19 cellular contexts compared by ENCODE assay signal in genomic region chr2:150620860-150621259, GRCh38.
DNase-seq lines count a peak whose midpoint lies in the region; ATAC-seq, FAIRE-seq and TF ChIP-seq lines count a peak whose summit lies in the region.
"Had no signal": no experiment of that assay in that cellular context is flagged by ENCODE, and none has a peak within 500 bp of the region (broad histone marks: within the 10 kb centered on the region; RNA-seq: fewer than 3 reads in every experiment).

No MANE protein-coding gene starts in this region.

- TF ChIP-seq EP300 in A549 (IDR thresholded peaks at IDR 0.05) = peak in 1 of 2 experiments; percentile 20; a peak in 2 of 5 replicates

- no peak for TF ChIP-seq CTCF in A549 (IDR thresholded peaks at IDR 0.05)
- no peak for TF ChIP-seq CTCF in PC-3 (conservative IDR thresholded peaks at IDR 0.05; ENCODE audit: low read depth, low read length)

- H3F3A ChIP-seq in PC-3 (ENCODE audit: low read length, unreplicated experiment) = peaks cover 20% of the 10 kb centered on the region

- H2BK12ac ChIP-seq in trophoblast cell (ENCODE audit: low read length) = peak overlapping the region; percentile 100

- H3K9me2 ChIP-seq in PC-3 (replicated peaks; ENCODE audit: low read length) = no peaks in the 10 kb centered on the region

- H3K23ac ChIP-seq in trophoblast cell (ENCODE audit: low read length) = no peak overlapping the region

- peak overlapping the region; percentile 1 for H3K4ac ChIP-seq in trophoblast cell (ENCODE audit: low read depth, low read length)

- H2AK5ac ChIP-seq in trophoblast cell (ENCODE audit: low read length) = peak overlapping the region; percentile 49

- no peaks in the 10 kb centered on the region for H3K9me3 Mint-ChIP-seq in activated T-cell treated with anti-CD3 and anti-CD28 coated beads, Interleukin-2, amount 50 U/mL, for 24 hours
- H3K9me3 Mint-ChIP-seq in activated CD4-positive, alpha-beta memory T cell treated with anti-CD3 and anti-CD28 coated beads for 36 hours = no peaks in the 10 kb centered on the region
- H3K9me3 Mint-ChIP-seq: central memory CD8-positive, alpha-beta T cell had no signal

- no peaks in the 10 kb centered on the region for H3K36me3 Mint-ChIP-seq in activated T-cell treated with anti-CD3 and anti-CD28 coated beads, Interleukin-2, amount 50 U/mL, for 24 hours (ENCODE audit: low read depth)
- H3K36me3 Mint-ChIP-seq in activated CD4-positive, alpha-beta memory T cell treated with anti-CD3 and anti-CD28 coated beads for 36 hours = no peaks in the 10 kb centered on the region
- H3K36me3 Mint-ChIP-seq: natural killer cell, T-cell had no signal

- no peaks in the 10 kb centered on the region for H4K20me1 ChIP-seq in PC-3 (ENCODE audit: low read length)

- peak overlapping the region; percentile 7 for H2BK5ac ChIP-seq in trophoblast cell (ENCODE audit: low read depth, low read length, poor library complexity)

- ATAC-seq in A549 = peak in 1 of 2 experiments; percentile 23; a peak in 2 of 6 replicates
- peak; percentile 51 for ATAC-seq in PC-3
- ATAC-seq: natural killer cell, T-cell had no signal

- CTCF ChIA-PET in A549 (lab: Yijun Ruan, JAX) = interaction anchor here (1.3 kb wide), 1 partner anchor 135 kb away, joined by 3 read pairs; no protein-coding TSS in a partner anchor
- CTCF ChIA-PET in PC-3 (lab: Charles Lee) = interaction anchor here (1.5 kb wide), 1 partner anchor 19 kb away, joined by 4 read pairs; no protein-coding TSS in a partner anchor
- CTCF ChIA-PET in activated CD4-positive, alpha-beta memory T cell treated with anti-CD3 and anti-CD28 coated beads for 36 hours (lab: Charles Lee) = no interaction called here

- H3K18ac ChIP-seq in trophoblast cell (ENCODE audit: low read length) = peak overlapping the region; percentile 88

- DNase-seq in A549 (ENCODE audit: low read depth in 1 of 2, low spot score in 1 of 2) (no peak), PC-3 (peak; percentile 89), epithelial cell of prostate (ENCODE audit: low read depth, low spot score) (no peak), trophoblast cell (no peak), COR-L47 (lab: John Stamatoyannopoulos, UW) (no peak)
- no peak for DNase-seq in activated T-cell treated with anti-CD3 and anti-CD28 coated beads, Interleukin-2, amount 50 U/mL, for 24 hours
- DNase-seq in activated CD4-positive, alpha-beta T cell treated with anti-CD3 and anti-CD28 coated beads, Interleukin-2, amount 50 U/mL, for 1 hour = no peak
- no peak for DNase-seq in activated CD4-positive, alpha-beta memory T cell treated with anti-CD3 and anti-CD28 coated beads for 36 hours
- DNase-seq: activated CD4-positive, alpha-beta T cell treated with anti-CD3 and anti-CD28 coated beads, Interleukin-2, amount 50 U/mL, for 48 hours; activated gamma-delta T cell; foreskin melanocyte; Karpas-422; kidney; natural killer cell; NCI-H2081; small intestine; T-cell; thyroid gland had no signal

- no peak overlapping the region for H3K27ac Mint-ChIP-seq in activated T-cell treated with anti-CD3 and anti-CD28 coated beads, Interleukin-2, amount 50 U/mL, for 24 hours
- no peak overlapping the region for H3K27ac Mint-ChIP-seq in activated CD4-positive, alpha-beta memory T cell treated with anti-CD3 and anti-CD28 coated beads for 36 hours
- H3K27ac Mint-ChIP-seq: natural killer cell, T-cell had no signal

- peak overlapping the region; percentile 23 for H2BK120ac ChIP-seq in trophoblast cell (ENCODE audit: insufficient read depth, low read length, poor library complexity)

- H3K27me3 ChIP-seq in PC-3 (ENCODE audit: low read length) (no peaks in the 10 kb centered on the region), trophoblast cell (ENCODE audit: insufficient read depth, low read length) (no peaks in the 10 kb centered on the region)
- H3K27me3 ChIP-seq: thyroid gland had no signal

- no peak for TF ChIP-seq RAD21 in A549 (conservative IDR thresholded peaks at IDR 0.05 in 1 of 2, IDR thresholded peaks at IDR 0.05 in 1 of 2)

- no peaks in the 10 kb centered on the region for H3K9me3 ChIP-seq in A549
- no peaks in the 10 kb centered on the region for H3K9me3 ChIP-seq in PC-3 (ENCODE audit: low read length)
- H3K9me3 ChIP-seq in trophoblast cell (ENCODE audit: insufficient read depth, low read depth, low read length) = no peaks in the 10 kb centered on the region
- H3K9me3 ChIP-seq: thyroid gland had no signal

- H3K79me2 ChIP-seq in PC-3 (ENCODE audit: low read length) (no peaks in the 10 kb centered on the region), trophoblast cell (ENCODE audit: control insufficient read depth, insufficient read depth, low read length, poor library complexity) (no peaks in the 10 kb centered on the region)

- H3K4me1 ChIP-seq in A549 = peaks cover 36% of the 10 kb centered on the region
- H3K4me1 ChIP-seq in PC-3 (ENCODE audit: insufficient read depth, low read length) = peaks cover 62% of the 10 kb centered on the region
- H3K4me1 ChIP-seq in trophoblast cell (ENCODE audit: control insufficient read depth in 1 of 2, insufficient read depth in 2 of 2, low read length in 2 of 2) = peaks cover 0 to 14% of the 10 kb centered on the region in 2 experiments

- H3K4me3 Mint-ChIP-seq in activated T-cell treated with anti-CD3 and anti-CD28 coated beads, Interleukin-2, amount 50 U/mL, for 24 hours = no peak overlapping the region
- no peak overlapping the region for H3K4me3 Mint-ChIP-seq in activated CD4-positive, alpha-beta memory T cell treated with anti-CD3 and anti-CD28 coated beads for 36 hours
- H3K4me3 Mint-ChIP-seq: central memory CD8-positive, alpha-beta T cell; natural killer cell; T-cell had no signal

- no peak for FAIRE-seq in A549 (lab: Jason Lieb, UNC)
- FAIRE-seq: small intestine had no signal

- H4K8ac ChIP-seq in trophoblast cell (ENCODE audit: low read depth, low read length) = no peak overlapping the region

- H3K4me2 ChIP-seq in A549 = peak overlapping the region; percentile 20
- peak overlapping the region; percentile 67 for H3K4me2 ChIP-seq in PC-3 (ENCODE audit: low read length)
- H3K4me2 ChIP-seq in trophoblast cell (ENCODE audit: low read length) = no peak overlapping the region

- peak overlapping the region; percentile 61 to 83 for H3K27ac ChIP-seq in A549
- H3K27ac ChIP-seq in PC-3 (ENCODE audit: low read length) = peak overlapping the region; percentile 95
- peak overlapping the region; percentile 85 for H3K27ac ChIP-seq in epithelial cell of prostate
- H3K27ac ChIP-seq in trophoblast cell (ENCODE audit: low read depth, low read length) = no peak overlapping the region

- peak overlapping the region; percentile 87 for H3K14ac ChIP-seq in trophoblast cell (ENCODE audit: low read length)

- BruUV-seq in PC-3 (replicated peaks; lab: Mats Ljungman, UMichigan) = no TSS peak

- H3K4me3 ChIP-seq in A549 = no peak overlapping the region
- H3K4me3 ChIP-seq in PC-3 (ENCODE audit: low read length) = peak overlapping the region; percentile 10; the same call in 1 of the 2 replicates
- no peak overlapping the region for H3K4me3 ChIP-seq in trophoblast cell (ENCODE audit: low read depth, low read length)
- H3K4me3 ChIP-seq: thyroid gland had no signal

- peaks cover 20% of the 10 kb centered on the region for H3K79me1 ChIP-seq in trophoblast cell (ENCODE audit: low read length)

- no peak for TF ChIP-seq POLR2A in A549 (IDR thresholded peaks at IDR 0.05; ENCODE audit: low read length)

- intact Hi-C loops in PC-3 (cut with micrococcal nuclease) = loop anchor here (1.0 to 10.0 kb wide), 11 partner anchors 23 to 618 kb away; no protein-coding TSS in a partner anchor
- intact Hi-C loops in activated CD4-positive, alpha-beta memory T cell treated with anti-CD3 and anti-CD28 coated beads for 36 hours (cut with micrococcal nuclease) = no loop called here

- POLR2A ChIA-PET in A549 (lab: Yijun Ruan, JAX) = no interaction called here
- POLR2A ChIA-PET in PC-3 (lab: Charles Lee; ENCODE audit: unreplicated experiment) = no interaction called here
- POLR2A ChIA-PET in activated CD4-positive, alpha-beta memory T cell treated with anti-CD3 and anti-CD28 coated beads for 36 hours (lab: Charles Lee) = no interaction called here

- no peaks in the 10 kb centered on the region for H3K4me1 Mint-ChIP-seq in activated T-cell treated with anti-CD3 and anti-CD28 coated beads, Interleukin-2, amount 50 U/mL, for 24 hours (ENCODE audit: low read depth)
- no peaks in the 10 kb centered on the region for H3K4me1 Mint-ChIP-seq in activated CD4-positive, alpha-beta memory T cell treated with anti-CD3 and anti-CD28 coated beads for 36 hours (ENCODE audit: low read depth)
- H3K4me1 Mint-ChIP-seq: central memory CD8-positive, alpha-beta T cell; natural killer cell; T-cell had no signal

- H3K27me3 Mint-ChIP-seq in activated T-cell treated with anti-CD3 and anti-CD28 coated beads, Interleukin-2, amount 50 U/mL, for 24 hours = no peaks in the 10 kb centered on the region
- H3K27me3 Mint-ChIP-seq in activated CD4-positive, alpha-beta memory T cell treated with anti-CD3 and anti-CD28 coated beads for 36 hours = no peaks in the 10 kb centered on the region
- H3K27me3 Mint-ChIP-seq: central memory CD8-positive, alpha-beta T cell had no signal

- no peak overlapping the region; the same call in 1 of the 2 replicates for H2AFZ ChIP-seq in PC-3 (ENCODE audit: low read length)
- H2AFZ ChIP-seq in trophoblast cell (ENCODE audit: insufficient read depth, low read length, poor library complexity) = no peak overlapping the region

- 78% methylated on average over 6 of the region's 6 CpGs for WGBS in A549 (ENCODE audit: missing lambda C conversion rate)
- no CpG with 5 or more reads among the region's 6 CpGs for WGBS in trophoblast cell (ENCODE audit: extremely low coverage, insufficient coverage, insufficient read length)

- peak overlapping the region; percentile 70 for H3K9ac ChIP-seq in PC-3 (ENCODE audit: low read length)
- H3K9ac ChIP-seq in trophoblast cell (ENCODE audit: low read length) = no peak overlapping the region

- H3K36me3 ChIP-seq in PC-3 (ENCODE audit: low read depth, low read length) (no peaks in the 10 kb centered on the region), trophoblast cell (ENCODE audit: control insufficient read depth in 1 of 2, insufficient read depth in 2 of 2, low read length in 2 of 2) (no peaks in the 10 kb centered on the region)
- H3K36me3 ChIP-seq: thyroid gland had no signal

- peak overlapping the region; percentile 74 for H4K91ac ChIP-seq in trophoblast cell (ENCODE audit: low read depth, low read length)

- H4K12ac ChIP-seq in trophoblast cell (ENCODE audit: low read depth, low read length) = no peak overlapping the region

TF ChIP-seq in A549, 52 proteins besides CTCF, POLR2A, EP300 and RAD21 (continues in another document):
- TF ChIP-seq JUNB (IDR thresholded peaks at IDR 0.05) (peak; percentile 53), FOSL2 (IDR thresholded peaks at IDR 0.05) (no peak), FOSL2 (CRISPR knock-in tag; IDR thresholded peaks at IDR 0.05) (peak; percentile 62), E2F6 (IDR thresholded peaks at IDR 0.05; ENCODE audit: borderline replicate concordance, low read depth) (no peak), CEBPB (IDR thresholded peaks at IDR 0.05) (peak; percentile 33 to 60; a peak in 2 of 4 replicates)
